ENCODE assay signal across 1 cellular context in the genomic region with DNA sequence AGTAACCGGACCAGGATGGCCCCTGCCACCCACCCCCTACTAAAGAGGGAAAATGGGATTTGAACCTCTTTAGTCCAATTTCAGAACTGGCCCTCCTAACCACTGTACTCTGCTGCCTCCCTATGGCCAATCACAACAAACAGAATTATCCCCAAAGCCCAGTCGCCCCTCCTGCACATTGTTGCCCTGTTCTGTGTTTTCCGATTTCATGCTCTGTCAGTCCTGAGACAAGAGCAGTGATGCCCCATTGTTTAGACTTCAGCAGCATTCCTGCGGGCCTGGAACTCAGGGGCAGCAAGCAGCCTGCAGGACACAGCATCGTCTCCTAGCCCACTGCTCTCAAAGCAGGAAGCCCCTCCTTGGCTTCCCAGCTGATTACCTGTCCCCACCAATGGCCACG.
TF ChIP-seq lines count a peak whose summit lies in the region.

No MANE protein-coding gene starts in this region.

TF ChIP-seq in GM23338, 12 proteins besides CTCF, POLR2A, EP300 and RAD21 (continued from another document):
- TF ChIP-seq REST (IDR thresholded peaks at IDR 0.05; ENCODE audit: unreplicated experiment) = no peak
- TF ChIP-seq ZNF114 (CRISPR knock-in tag; IDR thresholded peaks at IDR 0.05) = no peak
- TF ChIP-seq ZNF331 (CRISPR knock-in tag; IDR thresholded peaks at IDR 0.05; ENCODE audit: low read depth) = no peak
TF ChIP-seq in GM23338: peak in this region for 0.
